ENCODE assay signal across 1 cellular context in the genomic region with DNA sequence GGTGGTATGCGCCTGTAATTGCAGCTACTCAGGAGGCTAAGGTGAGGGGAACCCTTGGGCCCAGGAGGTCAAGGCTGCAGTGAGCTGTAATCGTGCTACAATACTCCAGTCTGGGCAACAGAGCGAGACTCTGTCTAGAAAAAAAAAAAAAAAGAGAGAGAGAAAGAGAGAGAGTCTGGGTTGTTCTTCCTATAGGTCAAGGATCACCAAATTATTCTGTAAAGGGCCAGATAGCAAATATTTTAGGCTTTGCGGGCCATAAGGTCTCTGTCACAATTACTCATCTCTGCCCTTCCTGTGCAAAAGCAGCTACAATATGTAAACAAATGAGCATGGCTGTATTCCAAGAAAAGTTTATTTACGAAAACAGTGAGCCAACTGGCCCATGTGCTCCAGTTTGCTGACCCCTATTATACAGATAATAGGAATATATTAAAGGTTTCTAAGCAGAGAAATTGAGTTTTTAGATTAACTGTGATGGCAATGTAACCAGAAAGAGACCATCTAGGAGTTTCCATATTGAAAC.
TF ChIP-seq lines count a peak whose summit lies in the region.

No MANE protein-coding gene starts in this region.

TF ChIP-seq in HepG2, 621 proteins besides CTCF, POLR2A, EP300 and RAD21 (continued from another document and continues in another):
- TF ChIP-seq, protein P1, sequence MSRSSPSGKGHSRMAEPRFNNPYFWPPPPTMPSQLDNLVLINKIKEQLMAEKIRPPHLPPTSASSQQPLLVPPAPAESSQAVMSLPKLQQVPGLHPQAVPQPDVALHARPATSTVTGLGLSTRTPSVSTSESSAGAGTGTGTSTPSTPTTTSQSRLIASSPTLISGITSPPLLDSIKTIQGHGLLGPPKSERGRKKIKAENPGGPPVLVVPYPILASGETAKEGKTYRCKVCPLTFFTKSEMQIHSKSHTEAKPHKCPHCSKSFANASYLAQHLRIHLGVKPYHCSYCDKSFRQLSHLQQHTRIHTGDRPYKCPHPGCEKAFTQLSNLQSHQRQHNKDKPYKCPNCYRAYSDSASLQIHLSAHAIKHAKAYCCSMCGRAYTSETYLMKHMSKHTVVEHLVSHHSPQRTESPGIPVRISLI (CRISPR knock-in tag; IDR thresholded peaks at IDR 0.05; ENCODE audit: borderline replicate concordance) = peak; percentile 88
- TF ChIP-seq RXRA (CRISPR knock-in tag; IDR thresholded peaks at IDR 0.05) = peak; percentile 13; the same call in 1 of the 2 replicates
- no peak for TF ChIP-seq POLR2G (IDR thresholded peaks at IDR 0.05; ENCODE audit: low read depth, low read length)
- peak; percentile 68 for TF ChIP-seq FOXA3 (CRISPR knock-in tag; IDR thresholded peaks at IDR 0.05)
- peak; percentile 43; the same call in 1 of the 2 replicates for TF ChIP-seq NCOA2 (CRISPR knock-in tag; IDR thresholded peaks at IDR 0.05)
- peak; percentile 43; the same call in 1 of the 2 replicates for TF ChIP-seq MIER3 (CRISPR knock-in tag; IDR thresholded peaks at IDR 0.05; ENCODE audit: borderline replicate concordance)
- peak; percentile 28; the same call in 1 of the 2 replicates for TF ChIP-seq PITX1 (CRISPR knock-in tag; IDR thresholded peaks at IDR 0.05)
- TF ChIP-seq HOXD1 (CRISPR knock-in tag; IDR thresholded peaks at IDR 0.05) = 0 out of 2 replicates have a peak, but pooled peaks have one; percentile 24
- peak; percentile 60; the same call in 1 of the 2 replicates for TF ChIP-seq ETV5 (CRISPR knock-in tag; IDR thresholded peaks at IDR 0.05; ENCODE audit: borderline replicate concordance)
- TF ChIP-seq NR2F1 (CRISPR knock-in tag; IDR thresholded peaks at IDR 0.05) = peak; percentile 35 to 93; a peak in 3 of 4 replicates
- TF ChIP-seq, protein P2, sequence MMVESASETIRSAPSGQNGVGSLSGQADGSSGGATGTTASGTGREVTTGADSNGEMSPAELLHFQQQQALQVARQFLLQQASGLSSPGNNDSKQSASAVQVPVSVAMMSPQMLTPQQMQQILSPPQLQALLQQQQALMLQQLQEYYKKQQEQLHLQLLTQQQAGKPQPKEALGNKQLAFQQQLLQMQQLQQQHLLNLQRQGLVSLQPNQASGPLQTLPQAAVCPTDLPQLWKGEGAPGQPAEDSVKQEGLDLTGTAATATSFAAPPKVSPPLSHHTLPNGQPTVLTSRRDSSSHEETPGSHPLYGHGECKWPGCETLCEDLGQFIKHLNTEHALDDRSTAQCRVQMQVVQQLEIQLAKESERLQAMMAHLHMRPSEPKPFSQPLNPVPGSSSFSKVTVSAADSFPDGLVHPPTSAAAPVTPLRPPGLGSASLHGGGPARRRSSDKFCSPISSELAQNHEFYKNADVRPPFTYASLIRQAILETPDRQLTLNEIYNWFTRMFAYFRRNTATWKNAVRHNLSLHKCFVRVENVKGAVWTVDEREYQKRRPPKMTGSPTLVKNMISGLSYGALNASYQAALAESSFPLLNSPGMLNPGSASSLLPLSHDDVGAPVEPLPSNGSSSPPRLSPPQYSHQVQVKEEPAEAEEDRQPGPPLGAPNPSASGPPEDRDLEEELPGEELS (CRISPR knock-in tag; IDR thresholded peaks at IDR 0.05) = peak; percentile 79
- no peak for TF ChIP-seq RFX5 (IDR thresholded peaks at IDR 0.05; ENCODE audit: low read depth, low read length)
- TF ChIP-seq, protein P3, sequence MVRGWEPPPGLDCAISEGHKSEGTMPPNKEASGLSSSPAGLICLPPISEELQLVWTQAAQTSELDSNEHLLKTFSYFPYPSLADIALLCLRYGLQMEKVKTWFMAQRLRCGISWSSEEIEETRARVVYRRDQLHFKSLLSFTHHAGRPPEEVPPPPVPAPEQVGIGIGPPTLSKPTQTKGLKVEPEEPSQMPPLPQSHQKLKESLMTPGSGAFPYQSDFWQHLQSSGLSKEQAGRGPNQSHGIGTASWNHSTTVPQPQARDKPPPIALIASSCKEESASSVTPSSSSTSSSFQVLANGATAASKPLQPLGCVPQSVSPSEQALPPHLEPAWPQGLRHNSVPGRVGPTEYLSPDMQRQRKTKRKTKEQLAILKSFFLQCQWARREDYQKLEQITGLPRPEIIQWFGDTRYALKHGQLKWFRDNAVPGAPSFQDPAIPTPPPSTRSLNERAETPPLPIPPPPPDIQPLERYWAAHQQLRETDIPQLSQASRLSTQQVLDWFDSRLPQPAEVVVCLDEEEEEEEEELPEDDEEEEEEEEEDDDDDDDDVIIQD (CRISPR knock-in tag; IDR thresholded peaks at IDR 0.05; ENCODE audit: low read depth) = peak; percentile 33; the same call in 1 of the 2 replicates
- 0 out of 2 replicates have a peak, but pooled peaks have one; percentile 17 for TF ChIP-seq GATAD1 (CRISPR knock-in tag; IDR thresholded peaks at IDR 0.05)
- peak; percentile 48; the same call in 1 of the 2 replicates for TF ChIP-seq ZMYM2 (CRISPR knock-in tag; IDR thresholded peaks at IDR 0.05)
- peak; percentile 14; the same call in 1 of the 2 replicates for TF ChIP-seq NR2C2 (CRISPR knock-in tag; IDR thresholded peaks at IDR 0.05; ENCODE audit: borderline replicate concordance)
- TF ChIP-seq SRY (CRISPR knock-in tag; IDR thresholded peaks at IDR 0.05) = no peak
- TF ChIP-seq ZNF460 (CRISPR knock-in tag; IDR thresholded peaks at IDR 0.05; ENCODE audit: borderline replicate concordance) = peak; percentile 80
- TF ChIP-seq ZNF121 (CRISPR knock-in tag; IDR thresholded peaks at IDR 0.05) = peak; percentile 87
- no peak for TF ChIP-seq ZNF614 (CRISPR knock-in tag; IDR thresholded peaks at IDR 0.05; ENCODE audit: borderline replicate concordance)
- TF ChIP-seq, protein P4, sequence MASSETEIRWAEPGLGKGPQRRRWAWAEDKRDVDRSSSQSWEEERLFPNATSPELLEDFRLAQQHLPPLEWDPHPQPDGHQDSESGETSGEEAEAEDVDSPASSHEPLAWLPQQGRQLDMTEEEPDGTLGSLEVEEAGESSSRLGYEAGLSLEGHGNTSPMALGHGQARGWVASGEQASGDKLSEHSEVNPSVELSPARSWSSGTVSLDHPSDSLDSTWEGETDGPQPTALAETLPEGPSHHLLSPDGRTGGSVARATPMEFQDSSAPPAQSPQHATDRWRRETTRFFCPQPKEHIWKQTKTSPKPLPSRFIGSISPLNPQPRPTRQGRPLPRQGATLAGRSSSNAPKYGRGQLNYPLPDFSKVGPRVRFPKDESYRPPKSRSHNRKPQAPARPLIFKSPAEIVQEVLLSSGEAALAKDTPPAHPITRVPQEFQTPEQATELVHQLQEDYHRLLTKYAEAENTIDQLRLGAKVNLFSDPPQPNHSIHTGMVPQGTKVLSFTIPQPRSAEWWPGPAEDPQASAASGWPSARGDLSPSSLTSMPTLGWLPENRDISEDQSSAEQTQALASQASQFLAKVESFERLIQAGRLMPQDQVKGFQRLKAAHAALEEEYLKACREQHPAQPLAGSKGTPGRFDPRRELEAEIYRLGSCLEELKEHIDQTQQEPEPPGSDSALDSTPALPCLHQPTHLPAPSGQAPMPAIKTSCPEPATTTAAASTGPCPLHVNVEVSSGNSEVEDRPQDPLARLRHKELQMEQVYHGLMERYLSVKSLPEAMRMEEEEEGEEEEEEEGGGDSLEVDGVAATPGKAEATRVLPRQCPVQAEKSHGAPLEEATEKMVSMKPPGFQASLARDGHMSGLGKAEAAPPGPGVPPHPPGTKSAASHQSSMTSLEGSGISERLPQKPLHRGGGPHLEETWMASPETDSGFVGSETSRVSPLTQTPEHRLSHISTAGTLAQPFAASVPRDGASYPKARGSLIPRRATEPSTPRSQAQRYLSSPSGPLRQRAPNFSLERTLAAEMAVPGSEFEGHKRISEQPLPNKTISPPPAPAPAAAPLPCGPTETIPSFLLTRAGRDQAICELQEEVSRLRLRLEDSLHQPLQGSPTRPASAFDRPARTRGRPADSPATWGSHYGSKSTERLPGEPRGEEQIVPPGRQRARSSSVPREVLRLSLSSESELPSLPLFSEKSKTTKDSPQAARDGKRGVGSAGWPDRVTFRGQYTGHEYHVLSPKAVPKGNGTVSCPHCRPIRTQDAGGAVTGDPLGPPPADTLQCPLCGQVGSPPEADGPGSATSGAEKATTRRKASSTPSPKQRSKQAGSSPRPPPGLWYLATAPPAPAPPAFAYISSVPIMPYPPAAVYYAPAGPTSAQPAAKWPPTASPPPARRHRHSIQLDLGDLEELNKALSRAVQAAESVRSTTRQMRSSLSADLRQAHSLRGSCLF (CRISPR knock-in tag; IDR thresholded peaks at IDR 0.05; ENCODE audit: borderline replicate concordance) = no peak
- TF ChIP-seq TBX2 (CRISPR knock-in tag; IDR thresholded peaks at IDR 0.05; ENCODE audit: borderline replicate concordance) = peak; percentile 19; the same call in 1 of the 2 replicates
- TF ChIP-seq MXI1 (IDR thresholded peaks at IDR 0.05; ENCODE audit: borderline replicate concordance, low read depth, low read length) = peak; percentile 81; the same call in 1 of the 3 replicates
- TF ChIP-seq MED1 (CRISPR knock-in tag; IDR thresholded peaks at IDR 0.05) = peak; percentile 51; the same call in 1 of the 2 replicates
- peak; percentile 50; the same call in 1 of the 2 replicates for TF ChIP-seq GATAD2A (CRISPR knock-in tag; IDR thresholded peaks at IDR 0.05)
- TF ChIP-seq PPARG (CRISPR knock-in tag; conservative IDR thresholded peaks at IDR 0.05) = peak; percentile 67; the same call in 1 of the 2 replicates
- peak; percentile 18; the same call in 1 of the 2 replicates for TF ChIP-seq HNF4A (CRISPR knock-in tag; IDR thresholded peaks at IDR 0.05)
- peak; percentile 64 for TF ChIP-seq RARA (CRISPR knock-in tag; IDR thresholded peaks at IDR 0.05)
- peak; percentile 29 for TF ChIP-seq RCOR2 (CRISPR knock-in tag; IDR thresholded peaks at IDR 0.05)
- peak; percentile 45; the same call in 1 of the 2 replicates for TF ChIP-seq SALL1 (CRISPR knock-in tag; IDR thresholded peaks at IDR 0.05)
- no peak for TF ChIP-seq SOX6 (IDR thresholded peaks at IDR 0.05)
- peak; percentile 51; the same call in 1 of the 2 replicates for TF ChIP-seq SOX6 (CRISPR knock-in tag; IDR thresholded peaks at IDR 0.05)
- TF ChIP-seq TRIM24 (CRISPR knock-in tag; IDR thresholded peaks at IDR 0.05) = no peak
- TF ChIP-seq FOXK1 (CRISPR knock-in tag; IDR thresholded peaks at IDR 0.05; ENCODE audit: borderline replicate concordance, low read depth) = peak; percentile 34; the same call in 1 of the 2 replicates
- TF ChIP-seq, protein P5, sequence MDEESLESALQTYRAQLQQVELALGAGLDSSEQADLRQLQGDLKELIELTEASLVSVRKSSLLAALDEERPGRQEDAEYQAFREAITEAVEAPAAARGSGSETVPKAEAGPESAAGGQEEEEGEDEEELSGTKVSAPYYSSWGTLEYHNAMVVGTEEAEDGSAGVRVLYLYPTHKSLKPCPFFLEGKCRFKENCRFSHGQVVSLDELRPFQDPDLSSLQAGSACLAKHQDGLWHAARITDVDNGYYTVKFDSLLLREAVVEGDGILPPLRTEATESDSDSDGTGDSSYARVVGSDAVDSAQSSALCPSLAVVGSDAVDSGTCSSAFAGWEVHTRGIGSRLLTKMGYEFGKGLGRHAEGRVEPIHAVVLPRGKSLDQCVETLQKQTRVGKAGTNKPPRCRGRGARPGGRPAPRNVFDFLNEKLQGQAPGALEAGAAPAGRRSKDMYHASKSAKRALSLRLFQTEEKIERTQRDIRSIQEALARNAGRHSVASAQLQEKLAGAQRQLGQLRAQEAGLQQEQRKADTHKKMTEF (CRISPR knock-in tag; IDR thresholded peaks at IDR 0.05) = peak; percentile 67; the same call in 1 of the 2 replicates
- TF ChIP-seq, protein P6, sequence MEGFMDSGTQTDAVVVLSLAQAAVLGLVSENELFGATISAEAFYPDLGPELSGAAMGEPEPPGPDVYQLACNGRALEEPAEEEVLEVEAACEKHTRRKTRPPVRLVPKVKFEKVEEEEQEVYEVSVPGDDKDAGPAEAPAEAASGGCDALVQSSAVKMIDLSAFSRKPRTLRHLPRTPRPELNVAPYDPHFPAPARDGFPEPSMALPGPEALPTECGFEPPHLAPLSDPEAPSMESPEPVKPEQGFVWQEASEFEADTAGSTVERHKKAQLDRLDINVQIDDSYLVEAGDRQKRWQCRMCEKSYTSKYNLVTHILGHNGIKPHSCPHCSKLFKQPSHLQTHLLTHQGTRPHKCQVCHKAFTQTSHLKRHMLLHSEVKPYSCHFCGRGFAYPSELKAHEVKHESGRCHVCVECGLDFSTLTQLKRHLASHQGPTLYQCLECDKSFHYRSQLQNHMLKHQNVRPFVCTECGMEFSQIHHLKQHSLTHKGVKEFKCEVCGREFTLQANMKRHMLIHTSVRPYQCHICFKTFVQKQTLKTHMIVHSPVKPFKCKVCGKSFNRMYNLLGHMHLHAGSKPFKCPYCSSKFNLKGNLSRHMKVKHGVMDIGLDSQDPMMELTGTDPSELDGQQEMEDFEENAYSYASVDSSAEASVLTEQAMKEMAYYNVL (CRISPR knock-in tag; IDR thresholded peaks at IDR 0.05; ENCODE audit: borderline replicate concordance) = no peak
- TF ChIP-seq FOSL2 (CRISPR knock-in tag; IDR thresholded peaks at IDR 0.05) = peak; percentile 56
- TF ChIP-seq, protein P7, sequence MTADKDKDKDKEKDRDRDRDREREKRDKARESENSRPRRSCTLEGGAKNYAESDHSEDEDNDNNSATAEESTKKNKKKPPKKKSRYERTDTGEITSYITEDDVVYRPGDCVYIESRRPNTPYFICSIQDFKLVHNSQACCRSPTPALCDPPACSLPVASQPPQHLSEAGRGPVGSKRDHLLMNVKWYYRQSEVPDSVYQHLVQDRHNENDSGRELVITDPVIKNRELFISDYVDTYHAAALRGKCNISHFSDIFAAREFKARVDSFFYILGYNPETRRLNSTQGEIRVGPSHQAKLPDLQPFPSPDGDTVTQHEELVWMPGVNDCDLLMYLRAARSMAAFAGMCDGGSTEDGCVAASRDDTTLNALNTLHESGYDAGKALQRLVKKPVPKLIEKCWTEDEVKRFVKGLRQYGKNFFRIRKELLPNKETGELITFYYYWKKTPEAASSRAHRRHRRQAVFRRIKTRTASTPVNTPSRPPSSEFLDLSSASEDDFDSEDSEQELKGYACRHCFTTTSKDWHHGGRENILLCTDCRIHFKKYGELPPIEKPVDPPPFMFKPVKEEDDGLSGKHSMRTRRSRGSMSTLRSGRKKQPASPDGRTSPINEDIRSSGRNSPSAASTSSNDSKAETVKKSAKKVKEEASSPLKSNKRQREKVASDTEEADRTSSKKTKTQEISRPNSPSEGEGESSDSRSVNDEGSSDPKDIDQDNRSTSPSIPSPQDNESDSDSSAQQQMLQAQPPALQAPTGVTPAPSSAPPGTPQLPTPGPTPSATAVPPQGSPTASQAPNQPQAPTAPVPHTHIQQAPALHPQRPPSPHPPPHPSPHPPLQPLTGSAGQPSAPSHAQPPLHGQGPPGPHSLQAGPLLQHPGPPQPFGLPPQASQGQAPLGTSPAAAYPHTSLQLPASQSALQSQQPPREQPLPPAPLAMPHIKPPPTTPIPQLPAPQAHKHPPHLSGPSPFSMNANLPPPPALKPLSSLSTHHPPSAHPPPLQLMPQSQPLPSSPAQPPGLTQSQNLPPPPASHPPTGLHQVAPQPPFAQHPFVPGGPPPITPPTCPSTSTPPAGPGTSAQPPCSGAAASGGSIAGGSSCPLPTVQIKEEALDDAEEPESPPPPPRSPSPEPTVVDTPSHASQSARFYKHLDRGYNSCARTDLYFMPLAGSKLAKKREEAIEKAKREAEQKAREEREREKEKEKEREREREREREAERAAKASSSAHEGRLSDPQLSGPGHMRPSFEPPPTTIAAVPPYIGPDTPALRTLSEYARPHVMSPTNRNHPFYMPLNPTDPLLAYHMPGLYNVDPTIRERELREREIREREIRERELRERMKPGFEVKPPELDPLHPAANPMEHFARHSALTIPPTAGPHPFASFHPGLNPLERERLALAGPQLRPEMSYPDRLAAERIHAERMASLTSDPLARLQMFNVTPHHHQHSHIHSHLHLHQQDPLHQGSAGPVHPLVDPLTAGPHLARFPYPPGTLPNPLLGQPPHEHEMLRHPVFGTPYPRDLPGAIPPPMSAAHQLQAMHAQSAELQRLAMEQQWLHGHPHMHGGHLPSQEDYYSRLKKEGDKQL (CRISPR knock-in tag; IDR thresholded peaks at IDR 0.05; ENCODE audit: low read depth) = peak; percentile 31; the same call in 1 of the 2 replicates
